ENCODE assay signal across 25 cellular contexts in genomic region chr4:186900980-186901379, GRCh38.
DNase-seq lines count a peak whose midpoint lies in the region; ATAC-seq, FAIRE-seq and TF ChIP-seq lines count a peak whose summit lies in the region.
"Had no signal": no experiment of that assay in that cellular context is flagged by ENCODE, and none has a peak within 500 bp of the region (broad histone marks: within the 10 kb centered on the region; RNA-seq: fewer than 3 reads in every experiment).

No MANE protein-coding gene starts in this region.

- H3K27ac ChIP-seq in astrocyte (ENCODE audit: low read depth, low read length) (peak overlapping the region; percentile 73), osteoblast (ENCODE audit: low read depth, low read length) (peak overlapping the region; percentile 75)
- H3K27ac ChIP-seq: BLaER1, lower lobe of right lung, right atrium auricular region had no signal

- ATAC-seq in HG03097 (IDR thresholded peaks at IDR 0.05; ENCODE audit: low FRiP score, unreplicated experiment): no peak
- ATAC-seq in HG02642 (IDR thresholded peaks at IDR 0.05; ENCODE audit: poor library complexity, unreplicated experiment): no peak
- ATAC-seq: activated CD8-positive, alpha-beta T cell treated with anti-CD3 and anti-CD28 coated beads for 36 hours had no signal

- CTCF ChIA-PET in Calu3 (lab: Charles Lee): interaction anchor here (0.6 to 1.1 kb wide), 2 partner anchors 39 to 84 kb away, joined by 6 to 8 read pairs; no protein-coding TSS in a partner anchor

- TF ChIP-seq CTCF in Calu3 (IDR thresholded peaks at IDR 0.05; ENCODE audit: unreplicated experiment): no peak
- TF ChIP-seq CTCF in astrocyte (IDR thresholded peaks at IDR 0.05; ENCODE audit: insufficient read depth, low read depth, low read length): no peak
- no peak for TF ChIP-seq CTCF in osteoblast (IDR thresholded peaks at IDR 0.05; ENCODE audit: extremely low read depth, low read depth, low read length)

- H3K4me3 Mint-ChIP-seq in Calu3 (ENCODE audit: low read depth, unreplicated experiment) (no peak overlapping the region), astrocyte (ENCODE audit: unreplicated experiment) (no peak overlapping the region)
- H3K4me3 Mint-ChIP-seq: activated B cell treated with CpG ODN at 0.5 μM for 24 hours; activated CD8-positive, alpha-beta T cell treated with anti-CD3 and anti-CD28 coated beads for 36 hours; type B pancreatic cell had no signal

- H4K20me1 ChIP-seq in astrocyte (ENCODE audit: insufficient read depth, low read length) (no peaks in the 10 kb centered on the region), osteoblast (ENCODE audit: insufficient read depth, low read length) (no peaks in the 10 kb centered on the region)
- H4K20me1 ChIP-seq: BLaER1 had no signal

- no peaks in the 10 kb centered on the region for H3K36me3 ChIP-seq in astrocyte (ENCODE audit: insufficient read depth, low read length)
- H3K36me3 ChIP-seq in osteoblast (ENCODE audit: insufficient read depth, low read length): no peaks in the 10 kb centered on the region
- H3K36me3 ChIP-seq: BLaER1, lower lobe of right lung, right atrium auricular region had no signal

- no peak overlapping the region for H3K4me3 ChIP-seq in astrocyte (ENCODE audit: insufficient read depth, low read depth, low read length)
- no peak overlapping the region for H3K4me3 ChIP-seq in osteoblast (ENCODE audit: insufficient read depth, low read length)
- H3K4me3 ChIP-seq: BLaER1, lower lobe of right lung, right atrium auricular region had no signal

- H3K27me3 ChIP-seq in astrocyte (ENCODE audit: insufficient read depth, low read length): no peaks in the 10 kb centered on the region
- H3K27me3 ChIP-seq in osteoblast (ENCODE audit: insufficient read depth, low read length): no peaks in the 10 kb centered on the region
- H3K27me3 ChIP-seq: BLaER1, right atrium auricular region had no signal

- H3K9me3 Mint-ChIP-seq in Calu3 (ENCODE audit: low read depth, unreplicated experiment): no peaks in the 10 kb centered on the region
- peaks cover 4% of the 10 kb centered on the region for H3K9me3 Mint-ChIP-seq in astrocyte (ENCODE audit: unreplicated experiment)

- H3K27me3 Mint-ChIP-seq in Calu3 (ENCODE audit: unreplicated experiment): no peaks in the 10 kb centered on the region
- no peaks in the 10 kb centered on the region for H3K27me3 Mint-ChIP-seq in astrocyte (ENCODE audit: low read depth, unreplicated experiment)
- H3K27me3 Mint-ChIP-seq: activated B cell treated with CpG ODN at 0.5 μM for 24 hours; activated CD8-positive, alpha-beta T cell treated with anti-CD3 and anti-CD28 coated beads for 36 hours; type B pancreatic cell had no signal

- H3K4me2 ChIP-seq in astrocyte (ENCODE audit: low read length) (peak overlapping the region; percentile 53), osteoblast (ENCODE audit: insufficient read depth, low read length) (peak overlapping the region; percentile 5)
- H3K4me2 ChIP-seq: BLaER1 had no signal

- intact Hi-C loops in Calu3 (cut with micrococcal nuclease; ENCODE audit: unreplicated experiment): loop anchor here (5.0 kb wide), 1 partner anchor 49 kb away; no protein-coding TSS in a partner anchor

- H3K4me1 Mint-ChIP-seq in Calu3 (ENCODE audit: low read depth, unreplicated experiment) (peaks cover 38% of the 10 kb centered on the region), astrocyte (ENCODE audit: low read depth, unreplicated experiment) (peaks cover 30% of the 10 kb centered on the region)
- H3K4me1 Mint-ChIP-seq: activated B cell treated with CpG ODN at 0.5 μM for 24 hours had no signal

- H3K9me3 ChIP-seq in astrocyte (ENCODE audit: insufficient read depth, low read depth, low read length) (no peaks in the 10 kb centered on the region), osteoblast (ENCODE audit: low read depth, low read length) (no peaks in the 10 kb centered on the region)
- H3K9me3 ChIP-seq: lower lobe of right lung, right atrium auricular region had no signal

- H3K27ac Mint-ChIP-seq in Calu3 (ENCODE audit: unreplicated experiment) (no peak overlapping the region), astrocyte (ENCODE audit: unreplicated experiment) (peak overlapping the region; percentile 80)
- H3K27ac Mint-ChIP-seq: activated B cell treated with CpG ODN at 0.5 μM for 24 hours; activated CD8-positive, alpha-beta T cell treated with anti-CD3 and anti-CD28 coated beads for 36 hours; type B pancreatic cell had no signal

- peak; percentile 37 for FAIRE-seq in astrocyte (lab: Jason Lieb, UNC)
- FAIRE-seq: bronchial epithelial cell had no signal

- H3K36me3 Mint-ChIP-seq in Calu3 (ENCODE audit: insufficient read depth, unreplicated experiment) (no peaks in the 10 kb centered on the region), astrocyte (ENCODE audit: low read depth, unreplicated experiment) (no peaks in the 10 kb centered on the region)
- H3K36me3 Mint-ChIP-seq: type B pancreatic cell had no signal

- peak; percentile 14 for DNase-seq in Calu3
- DNase-seq in astrocyte (ENCODE audit: low read depth): peak; percentile 20
- peak; percentile 58 for DNase-seq in kidney glomerular epithelial cell (lab: John Stamatoyannopoulos, UW)
- no peak for DNase-seq in osteoblast (ENCODE audit: insufficient read length, low spot score, missing footprints)
- no peak for DNase-seq in C1 segment of cervical spinal cord (lab: John Stamatoyannopoulos, UW)
- no peak for DNase-seq in NCI-H510A treated with DMSO at 0.1 percent for 48 hours (lab: John Stamatoyannopoulos, UW)
- DNase-seq: ACHN; activated B cell treated with CpG ODN at 0.5 μM for 24 hours; activated CD8-positive, alpha-beta T cell treated with anti-CD3 and anti-CD28 coated beads for 36 hours; activated gamma-delta T cell; activated T-cell treated with anti-CD3 and anti-CD28 coated beads for 4 hours; dermis blood vessel endothelial cell; H7; lower lobe of right lung; NCI-H146; NCI-H2171; NCI-H524 treated with DMSO at 0.1 percent for 48 hours; occipital lobe; stimulated activated CD8-positive, alpha-beta memory T cell treated with anti-CD3 and anti-CD28 coated beads, Interleukin-4, amount 100 ng/mL, for 48 hours had no signal

- H3K4me1 ChIP-seq in astrocyte (ENCODE audit: insufficient read depth, low read length) (peaks cover 37% of the 10 kb centered on the region), osteoblast (ENCODE audit: insufficient read depth, low read length) (peaks cover 32% of the 10 kb centered on the region)
- H3K4me1 ChIP-seq: right atrium auricular region had no signal

- H2AFZ ChIP-seq in astrocyte (ENCODE audit: low read depth, low read length): no peak overlapping the region
- no peak overlapping the region for H2AFZ ChIP-seq in osteoblast (ENCODE audit: low read length)

- no TSS peak for BruUV-seq in Calu3 (replicated peaks; lab: Mats Ljungman, UMichigan)

- peak overlapping the region; percentile 60 for H3K9ac ChIP-seq in astrocyte (ENCODE audit: low read length)
- H3K9ac ChIP-seq: BLaER1 had no signal

- no peaks in the 10 kb centered on the region for H3K79me2 ChIP-seq in astrocyte (ENCODE audit: insufficient read depth, low read length)
- no peaks in the 10 kb centered on the region for H3K79me2 ChIP-seq in osteoblast (ENCODE audit: insufficient read depth, low read length)

Comparison
In these comparisons a context has a peak if more than half of its experiments do, and no peak if none do; other contexts are left out.
1. DNase-seq: peak in Calu3 (single experiment), astrocyte (single experiment) and kidney glomerular epithelial cell (single experiment); none in osteoblast (single experiment), C1 segment of cervical spinal cord (0 of 14) and NCI-H510A treated with DMSO at 0.1 percent for 48 hours (single experiment).